ENCODE assay signal across 11 cellular contexts in genomic region chr5:149937610-149938009, GRCh38. TPM values are rescaled to one million over a fixed set of nuclear protein-coding genes. Genes with fewer than 3 reads are reported as not detected.
A peak's percentile ranks its signal among the peaks of the same experiment; 100 is the strongest.
DNase-seq lines count a peak whose midpoint lies in the region; ATAC-seq and TF ChIP-seq lines count a peak whose summit lies in the region.
"Had no signal": no experiment of that assay in that cellular context is flagged by ENCODE, and none has a peak within 500 bp of the region (broad histone marks: within the 10 kb centered on the region; RNA-seq: fewer than 3 reads in every experiment).

No MANE protein-coding gene starts in this region.

- H3K4me1 ChIP-seq in aorta (ENCODE audit: control insufficient read depth in 1 of 2, insufficient read depth in 2 of 2, low read length in 2 of 2) (peaks cover 10 to 13% of the 10 kb centered on the region in 2 donors), ovary (ENCODE audit: insufficient read depth) (no peaks in the 10 kb centered on the region)

- intact Hi-C loops in aorta (cut with DNase I) = no loop called here
- intact Hi-C loops in ovary (cut with DNase I) = no loop called here

- H3K36me3 ChIP-seq in aorta (ENCODE audit: control insufficient read depth in 1 of 2, insufficient read depth in 2 of 2, low read length in 1 of 2) = no peaks in the 10 kb centered on the region
- no peaks in the 10 kb centered on the region for H3K36me3 ChIP-seq in ovary

- no peaks in the 10 kb centered on the region for H3K27me3 ChIP-seq in aorta (ENCODE audit: control insufficient read depth in 1 of 2, insufficient read depth in 2 of 2, low read length in 1 of 2)
- H3K27me3 ChIP-seq in ovary = no peaks in the 10 kb centered on the region

- H3K27ac ChIP-seq in aorta (ENCODE audit: low read depth in 1 of 2, low read length in 2 of 2) (no peak overlapping the region), ovary (no peak overlapping the region)

- 95 to 100% methylated on average over 1 of the region's 1 CpG for WGBS in aorta, 2 donors
- WGBS in ovary, 3 donors = 82 to 94% (median 88%) methylated on average over 1 of the region's 1 CpG

- DNase-seq in DMS53 treated with DMSO at 0.1 percent for 48 hours (lab: John Stamatoyannopoulos, UW; ENCODE audit: unreplicated experiment) = peak; percentile 56
- peak; percentile 79 for DNase-seq in NCI-H146 (lab: John Stamatoyannopoulos, UW)
- DNase-seq in SHP77 treated with DMSO at 0.1 percent for 48 hours (lab: John Stamatoyannopoulos, UW) = peak; percentile 90
- DNase-seq in kidney tubule cell (ENCODE audit: low spot score) = peak; percentile 89
- no peak for DNase-seq in aorta
- no peak for DNase-seq in ovary
- DNase-seq in NK-92 (lab: John Stamatoyannopoulos, UW; ENCODE audit: unreplicated experiment) = no peak
- DNase-seq: activated naive CD4-positive, alpha-beta T cell treated with Interleukin-2 at 50 U/mL for 16 hours had no signal

- no peak for TF ChIP-seq CTCF in ovary (IDR thresholded peaks at IDR 0.05)

- no peaks in the 10 kb centered on the region for H3K9me3 ChIP-seq in aorta (ENCODE audit: control insufficient read depth, low read length)
- no peaks in the 10 kb centered on the region for H3K9me3 ChIP-seq in ovary

- TF ChIP-seq EP300 in ovary (IDR thresholded peaks at IDR 0.05) = no peak

- H3K4me3 ChIP-seq in aorta (ENCODE audit: low read length in 2 of 2) (no peak overlapping the region), ovary (no peak overlapping the region)

- ATAC-seq in aorta (ENCODE audit: low FRiP score) = no peak
- ATAC-seq in GM19328 (IDR thresholded peaks at IDR 0.05; ENCODE audit: unreplicated experiment) = no peak

- TF ChIP-seq POLR2A in ovary (IDR thresholded peaks at IDR 0.05) = no peak

RNA-seq across cellular contexts. Expression of gene PDE6A, which starts 7.0 kb away (rescaled TPM):
- total RNA-seq in aorta (not detected), ovary (under 1 TPM; 0.05 to 0.46 (median 0.13) TPM)
- polyA plus RNA-seq in aorta (under 1 TPM in 1 of 2 donors, not detected in 1; 0.13 TPM), ovary (under 1 TPM; 0.25 to 0.68 TPM)
- total RNA-seq: H1, posterior vena cava had no signal
- polyA plus RNA-seq: H1 had no signal

RNA-seq across cellular contexts. Expression of gene SLC26A2, which starts 22.9 kb away (rescaled TPM):
- total RNA-seq in aorta (10 to 100 TPM; 14.0 to 16.1 TPM), ovary (10 to 100 TPM; 11.0 to 19.0 (median 16.9) TPM)
- polyA plus RNA-seq in aorta (1 to 10 TPM; 2.8 to 3.3 TPM), ovary (10 to 100 TPM in 1 of 2 donors, 1 to 10 TPM in 1; 4.4 to 13.3 TPM)

Comparison
In these comparisons a context has a peak if more than half of its experiments do, and no peak if none do; other contexts are left out.
1. DNase-seq: peak in DMS53 treated with DMSO at 0.1 percent for 48 hours (single experiment), NCI-H146 (single experiment), SHP77 treated with DMSO at 0.1 percent for 48 hours (single experiment) and kidney tubule cell (single experiment); none in aorta (0 of 2), ovary (0 of 5) and NK-92 (single experiment).